22 cellular contexts compared by ENCODE assay signal in genomic region chr5:52665544-52665943, GRCh38.
DNase-seq lines count a peak whose midpoint lies in the region; ATAC-seq and TF ChIP-seq lines count a peak whose summit lies in the region.
"Had no signal": no experiment of that assay in that cellular context is flagged by ENCODE, and none has a peak within 500 bp of the region (broad histone marks: within the 10 kb centered on the region; RNA-seq: fewer than 3 reads in every experiment).

No MANE protein-coding gene starts in this region.

- H3K27ac ChIP-seq in brain microvascular endothelial cell, result peak overlapping the region; percentile 60
- peak overlapping the region in 7 of 8 donors; percentile 45 to 77 (median 61) for H3K27ac ChIP-seq in spleen
- H3K27ac ChIP-seq in suprapubic skin, result no peak overlapping the region
- H3K27ac ChIP-seq: C4-2B, PC-9 had no signal

- H3K4me1 Mint-ChIP-seq in HFFc6 (ENCODE audit: low read depth), result peaks cover 29% of the 10 kb centered on the region
- H3K4me1 Mint-ChIP-seq: stimulated activated naive B cell treated with anti-CD40 and anti-IgM and Interleukin-4, amounts not matched to agents 10 μg/mL and 1 μg/mL and 100 μg/mL, for 72 hours had no signal

- no peak overlapping the region for H3K4me3 ChIP-seq in brain microvascular endothelial cell (ENCODE audit: low read depth, low read length)
- H3K4me3 ChIP-seq in spleen, result no peak overlapping the region
- no peak overlapping the region for H3K4me3 ChIP-seq in suprapubic skin
- H3K4me3 ChIP-seq: PC-9, upper lobe of left lung had no signal

- H3K36me3 Mint-ChIP-seq in HFFc6 (ENCODE audit: low read depth), result no peaks in the 10 kb centered on the region
- H3K36me3 Mint-ChIP-seq: activated CD4-positive, alpha-beta memory T cell treated with anti-CD3 and anti-CD28 coated beads for 36 hours; activated naive CD8-positive, alpha-beta T cell treated with anti-CD3 and anti-CD28 coated beads for 36 hours; stimulated activated naive B cell treated with anti-CD40 and anti-IgM and Interleukin-4, amounts not matched to agents 10 μg/mL and 1 μg/mL and 100 μg/mL, for 72 hours had no signal

- H3K27me3 Mint-ChIP-seq in HFFc6 (ENCODE audit: insufficient read depth), result no peaks in the 10 kb centered on the region; the same call in none of the 2 replicates
- H3K27me3 Mint-ChIP-seq: activated naive CD8-positive, alpha-beta T cell treated with anti-CD3 and anti-CD28 coated beads for 36 hours had no signal

- intact Hi-C loops in spleen (cut with DNase I; ENCODE audit: low total_unique reads), result loop anchor here (10.0 kb wide), 1 partner anchor 249 kb away; no protein-coding TSS in a partner anchor

- no peaks in the 10 kb centered on the region for H3K27me3 ChIP-seq in brain microvascular endothelial cell (replicated peaks)
- no peaks in the 10 kb centered on the region for H3K27me3 ChIP-seq in spleen (replicated peaks in 1 of 7)
- no peaks in the 10 kb centered on the region for H3K27me3 ChIP-seq in suprapubic skin
- H3K27me3 ChIP-seq: upper lobe of left lung had no signal

- no peaks in the 10 kb centered on the region for H3K36me3 ChIP-seq in brain microvascular endothelial cell (replicated peaks)
- H3K36me3 ChIP-seq in spleen, result no peaks in the 10 kb centered on the region
- H3K36me3 ChIP-seq in suprapubic skin, result no peaks in the 10 kb centered on the region
- H3K36me3 ChIP-seq: upper lobe of left lung had no signal

- 3 to 19% (median 6%) methylated on average over 2 of the region's 2 CpGs for WGBS in spleen, 5 donors
- WGBS in suprapubic skin, result 34% methylated on average over 2 of the region's 2 CpGs

- TF ChIP-seq CTCF in HFFc6 (IDR thresholded peaks at IDR 0.05) (no peak), brain microvascular endothelial cell (IDR thresholded peaks at IDR 0.05; ENCODE audit: low read depth, low read length, missing control alignments) (no peak), spleen (IDR thresholded peaks at IDR 0.05 in 8 of 11, conservative IDR thresholded peaks at IDR 0.05 in 3 of 11) (no peak), suprapubic skin (IDR thresholded peaks at IDR 0.05) (no peak)

- DNase-seq in HFFc6 (no peak), brain microvascular endothelial cell (peak; percentile 68), left lobe of liver (ENCODE audit: low spot score) (no peak), spleen (no peak), HuH-7 (ENCODE audit: low spot score) (no peak), AML-193 (lab: John Stamatoyannopoulos, UW) (no peak), NCI-H2227 treated with DMSO at 0.1 percent for 48 hours (lab: John Stamatoyannopoulos, UW) (no peak), suprapubic skin (ENCODE audit: low spot score in 2 of 2) (no peak)
- DNase-seq: activated CD4-positive, alpha-beta memory T cell treated with anti-CD3 and anti-CD28 coated beads for 36 hours; activated naive CD8-positive, alpha-beta T cell treated with anti-CD3 and anti-CD28 coated beads for 36 hours; activated T-cell treated with anti-CD3 and anti-CD28 coated beads, Interleukin-2, amount 50 U/mL, for 48 hours; caudate nucleus; NCI-H2029 treated with DMSO at 0.1 percent for 48 hours; NCI-H526; nucleus accumbens; PC-9; small intestine; stimulated activated naive B cell treated with anti-CD40 and anti-IgM and Interleukin-4, amounts not matched to agents 10 μg/mL and 1 μg/mL and 100 μg/mL, for 72 hours; SW 1271; upper lobe of left lung had no signal

- peak overlapping the region; percentile 35; the same call in 1 of the 2 replicates for H3K4me3 Mint-ChIP-seq in HFFc6
- H3K4me3 Mint-ChIP-seq: activated CD4-positive, alpha-beta memory T cell treated with anti-CD3 and anti-CD28 coated beads for 36 hours; activated naive CD8-positive, alpha-beta T cell treated with anti-CD3 and anti-CD28 coated beads for 36 hours; stimulated activated naive B cell treated with anti-CD40 and anti-IgM and Interleukin-4, amounts not matched to agents 10 μg/mL and 1 μg/mL and 100 μg/mL, for 72 hours had no signal

- H3K9me3 ChIP-seq in spleen, result no peaks in the 10 kb centered on the region
- H3K9me3 ChIP-seq in suprapubic skin, result no peaks in the 10 kb centered on the region
- H3K9me3 ChIP-seq: upper lobe of left lung had no signal

- TF ChIP-seq EP300 in suprapubic skin (IDR thresholded peaks at IDR 0.05), result no peak

- H3K27ac Mint-ChIP-seq in HFFc6, result no peak overlapping the region
- H3K27ac Mint-ChIP-seq: activated CD4-positive, alpha-beta memory T cell treated with anti-CD3 and anti-CD28 coated beads for 36 hours; activated naive CD8-positive, alpha-beta T cell treated with anti-CD3 and anti-CD28 coated beads for 36 hours; stimulated activated naive B cell treated with anti-CD40 and anti-IgM and Interleukin-4, amounts not matched to agents 10 μg/mL and 1 μg/mL and 100 μg/mL, for 72 hours had no signal

- no peaks in the 10 kb centered on the region for H3K9me3 Mint-ChIP-seq in HFFc6
- H3K9me3 Mint-ChIP-seq: activated CD4-positive, alpha-beta memory T cell treated with anti-CD3 and anti-CD28 coated beads for 36 hours; activated naive CD8-positive, alpha-beta T cell treated with anti-CD3 and anti-CD28 coated beads for 36 hours; stimulated activated naive B cell treated with anti-CD40 and anti-IgM and Interleukin-4, amounts not matched to agents 10 μg/mL and 1 μg/mL and 100 μg/mL, for 72 hours had no signal

- TF ChIP-seq POLR2A in spleen (IDR thresholded peaks at IDR 0.05) (no peak), suprapubic skin (IDR thresholded peaks at IDR 0.05) (no peak)

- in situ Hi-C loops in brain microvascular endothelial cell (cut with HindIII; ENCODE audit: low pct_ligation_motif_present, low sequenced_read_pairs), result loop anchor here (25.0 kb wide), 1 partner anchor 1703 kb away; no protein-coding TSS in a partner anchor

- peak; percentile 17 for ATAC-seq in left lobe of liver
- ATAC-seq: HCT116; stimulated activated naive B cell treated with anti-CD40 and anti-IgM and Interleukin-4, amounts not matched to agents 10 μg/mL and 1 μg/mL and 100 μg/mL, for 72 hours had no signal

- peaks cover 0 to 15% (median 7%) of the 10 kb centered on the region in 6 donors for H3K4me1 ChIP-seq in spleen
- no peaks in the 10 kb centered on the region for H3K4me1 ChIP-seq in suprapubic skin
